Comparison of ENCODE assay signal across 11 cellular contexts in the genomic region with DNA sequence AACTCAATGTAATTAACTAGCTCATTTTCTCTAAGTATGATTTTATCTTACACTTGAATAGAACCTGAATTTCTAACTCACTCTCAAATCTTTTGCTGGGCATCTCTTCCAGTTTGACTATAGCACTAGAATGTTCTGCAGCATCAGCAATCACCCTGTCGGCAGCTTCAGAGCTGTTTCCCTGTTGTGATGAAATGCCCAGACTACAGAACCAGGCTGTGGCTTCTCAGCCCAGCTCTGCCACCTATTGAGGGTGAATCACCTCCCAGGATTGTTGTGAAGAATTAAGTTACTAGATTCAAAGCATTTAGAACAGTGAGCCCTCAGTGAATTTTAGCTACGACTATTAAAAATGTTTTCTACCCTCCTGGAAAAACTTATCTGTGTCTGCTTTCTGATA.
DNase-seq lines count a peak whose midpoint lies in the region; ATAC-seq and TF ChIP-seq lines count a peak whose summit lies in the region.
"Had no signal": no experiment of that assay in that cellular context is flagged by ENCODE, and none has a peak within 500 bp of the region (broad histone marks: within the 10 kb centered on the region; RNA-seq: fewer than 3 reads in every experiment).

No MANE protein-coding gene starts in this region.

- no peaks in the 10 kb centered on the region for H3K9me3 ChIP-seq in left lung
- H3K9me3 ChIP-seq: upper lobe of left lung had no signal

- H3K36me3 ChIP-seq in left lung: no peaks in the 10 kb centered on the region
- H3K36me3 ChIP-seq: upper lobe of left lung had no signal

- peak; percentile 32 for ATAC-seq in left lung
- ATAC-seq in HG03039 (IDR thresholded peaks at IDR 0.05; ENCODE audit: unreplicated experiment): no peak

- no peaks in the 10 kb centered on the region for H3K27me3 ChIP-seq in left lung
- H3K27me3 ChIP-seq: upper lobe of left lung had no signal

- H3K4me3 ChIP-seq in AG10803 (ENCODE audit: low read length) (no peak overlapping the region), astrocyte of the spinal cord (ENCODE audit: low read depth, low read length) (no peak overlapping the region), left lung (no peak overlapping the region)
- H3K4me3 ChIP-seq: upper lobe of left lung had no signal

- H3K27ac ChIP-seq in left lung: no peak overlapping the region
- H3K27ac ChIP-seq: upper lobe of left lung had no signal

- TF ChIP-seq CTCF in AG10803 (conservative IDR thresholded peaks at IDR 0.05; ENCODE audit: low read length) (peak; percentile 8), astrocyte of the spinal cord (IDR thresholded peaks at IDR 0.05; ENCODE audit: low read depth, low read length) (no peak), left lung (IDR thresholded peaks at IDR 0.05) (no peak)

- H3K4me1 ChIP-seq in left lung: peaks cover 0 to 4% of the 10 kb centered on the region in 2 donors

- intact Hi-C loops in left lung (cut with DNase I): no loop called here

- peak; percentile 65 for DNase-seq in AG10803 (ENCODE audit: low read depth)
- DNase-seq in HT-29 (ENCODE audit: low spot score): peak; percentile 75
- peak; percentile 71 for DNase-seq in astrocyte of the spinal cord (ENCODE audit: low read depth, low spot score)
- DNase-seq in left lung: no peak
- no peak for DNase-seq in erythroblast (lab: John Stamatoyannopoulos, UW)
- DNase-seq in mesenteric fat pad (ENCODE audit: low spot score): no peak
- DNase-seq in NCI-H1048 (lab: John Stamatoyannopoulos, UW): no peak
- DNase-seq: midbrain, T-cell, upper lobe of left lung had no signal

- in situ Hi-C loops in astrocyte of the spinal cord (cut with HindIII; ENCODE audit: low sequenced_read_pairs): no loop called here

- TF ChIP-seq POLR2A in erythroblast (IDR thresholded peaks at IDR 0.05; ENCODE audit: low read length): no peak

Comparison
In these comparisons a context has a peak if more than half of its experiments do, and no peak if none do; other contexts are left out.
1. DNase-seq: peak in AG10803 (single experiment), HT-29 (single experiment) and astrocyte of the spinal cord (single experiment); none in left lung (0 of 2), erythroblast (0 of 2), mesenteric fat pad (single experiment) and NCI-H1048 (single experiment).